Comparison of ENCODE assay signal across 1 cellular context in the genomic region with DNA sequence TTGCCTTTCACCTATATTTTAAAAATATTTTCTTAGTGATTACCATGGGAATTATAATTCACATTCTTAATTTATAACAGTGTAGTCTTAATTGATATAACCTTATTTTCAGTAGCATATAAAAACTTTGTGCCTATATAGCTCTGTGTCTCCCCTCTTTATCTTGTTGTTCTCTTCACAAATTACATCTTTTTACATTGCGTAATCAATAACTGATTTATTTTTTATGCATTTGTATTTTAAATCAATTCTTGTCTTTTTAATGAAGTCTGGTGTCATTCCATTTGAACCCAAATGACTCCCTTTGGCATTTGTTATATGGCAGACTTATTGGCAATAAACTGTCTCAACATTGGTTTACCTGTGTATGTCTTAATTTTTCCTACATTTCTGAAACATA.
TF ChIP-seq lines count a peak whose summit lies in the region.

No MANE protein-coding gene starts in this region.

TF ChIP-seq in K562, 482 proteins besides CTCF, POLR2A, EP300 and RAD21:
- TF ChIP-seq, protein P1, sequence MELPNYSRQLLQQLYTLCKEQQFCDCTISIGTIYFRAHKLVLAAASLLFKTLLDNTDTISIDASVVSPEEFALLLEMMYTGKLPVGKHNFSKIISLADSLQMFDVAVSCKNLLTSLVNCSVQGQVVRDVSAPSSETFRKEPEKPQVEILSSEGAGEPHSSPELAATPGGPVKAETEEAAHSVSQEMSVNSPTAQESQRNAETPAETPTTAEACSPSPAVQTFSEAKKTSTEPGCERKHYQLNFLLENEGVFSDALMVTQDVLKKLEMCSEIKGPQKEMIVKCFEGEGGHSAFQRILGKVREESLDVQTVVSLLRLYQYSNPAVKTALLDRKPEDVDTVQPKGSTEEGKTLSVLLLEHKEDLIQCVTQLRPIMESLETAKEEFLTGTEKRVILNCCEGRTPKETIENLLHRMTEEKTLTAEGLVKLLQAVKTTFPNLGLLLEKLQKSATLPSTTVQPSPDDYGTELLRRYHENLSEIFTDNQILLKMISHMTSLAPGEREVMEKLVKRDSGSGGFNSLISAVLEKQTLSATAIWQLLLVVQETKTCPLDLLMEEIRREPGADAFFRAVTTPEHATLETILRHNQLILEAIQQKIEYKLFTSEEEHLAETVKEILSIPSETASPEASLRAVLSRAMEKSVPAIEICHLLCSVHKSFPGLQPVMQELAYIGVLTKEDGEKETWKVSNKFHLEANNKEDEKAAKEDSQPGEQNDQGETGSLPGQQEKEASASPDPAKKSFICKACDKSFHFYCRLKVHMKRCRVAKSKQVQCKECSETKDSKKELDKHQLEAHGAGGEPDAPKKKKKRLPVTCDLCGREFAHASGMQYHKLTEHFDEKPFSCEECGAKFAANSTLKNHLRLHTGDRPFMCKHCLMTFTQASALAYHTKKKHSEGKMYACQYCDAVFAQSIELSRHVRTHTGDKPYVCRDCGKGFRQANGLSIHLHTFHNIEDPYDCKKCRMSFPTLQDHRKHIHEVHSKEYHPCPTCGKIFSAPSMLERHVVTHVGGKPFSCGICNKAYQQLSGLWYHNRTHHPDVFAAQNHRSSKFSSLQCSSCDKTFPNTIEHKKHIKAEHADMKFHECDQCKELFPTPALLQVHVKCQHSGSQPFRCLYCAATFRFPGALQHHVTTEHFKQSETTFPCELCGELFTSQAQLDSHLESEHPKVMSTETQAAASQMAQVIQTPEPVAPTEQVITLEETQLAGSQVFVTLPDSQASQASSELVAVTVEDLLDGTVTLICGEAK (IDR thresholded peaks at IDR 0.05): no peak
- TF ChIP-seq, protein P1 (CRISPR knock-in tag; IDR thresholded peaks at IDR 0.05): no peak
- TF ChIP-seq KLF10 (CRISPR knock-in tag; IDR thresholded peaks at IDR 0.05): no peak
- no peak for TF ChIP-seq ZNF561 (CRISPR knock-in tag; conservative IDR thresholded peaks at IDR 0.05)
- no peak for TF ChIP-seq POLR3A (IDR thresholded peaks at IDR 0.05; ENCODE audit: borderline replicate concordance, extremely low read depth, insufficient read depth, insufficient read length)
- TF ChIP-seq CHD4 (IDR thresholded peaks at IDR 0.05; ENCODE audit: insufficient read depth, insufficient replicate concordance, low read depth, low read length, poor library complexity, severe bottlenecking): no peak
- TF ChIP-seq CEBPG (CRISPR knock-in tag; IDR thresholded peaks at IDR 0.05): no peak
- TF ChIP-seq CEBPG (tag; conservative IDR thresholded peaks at IDR 0.05 in 1 of 2, IDR thresholded peaks at IDR 0.05 in 1 of 2): peak in 1 of 2 experiments; percentile 76; a peak in 2 of 4 replicates
- TF ChIP-seq, protein P2, sequence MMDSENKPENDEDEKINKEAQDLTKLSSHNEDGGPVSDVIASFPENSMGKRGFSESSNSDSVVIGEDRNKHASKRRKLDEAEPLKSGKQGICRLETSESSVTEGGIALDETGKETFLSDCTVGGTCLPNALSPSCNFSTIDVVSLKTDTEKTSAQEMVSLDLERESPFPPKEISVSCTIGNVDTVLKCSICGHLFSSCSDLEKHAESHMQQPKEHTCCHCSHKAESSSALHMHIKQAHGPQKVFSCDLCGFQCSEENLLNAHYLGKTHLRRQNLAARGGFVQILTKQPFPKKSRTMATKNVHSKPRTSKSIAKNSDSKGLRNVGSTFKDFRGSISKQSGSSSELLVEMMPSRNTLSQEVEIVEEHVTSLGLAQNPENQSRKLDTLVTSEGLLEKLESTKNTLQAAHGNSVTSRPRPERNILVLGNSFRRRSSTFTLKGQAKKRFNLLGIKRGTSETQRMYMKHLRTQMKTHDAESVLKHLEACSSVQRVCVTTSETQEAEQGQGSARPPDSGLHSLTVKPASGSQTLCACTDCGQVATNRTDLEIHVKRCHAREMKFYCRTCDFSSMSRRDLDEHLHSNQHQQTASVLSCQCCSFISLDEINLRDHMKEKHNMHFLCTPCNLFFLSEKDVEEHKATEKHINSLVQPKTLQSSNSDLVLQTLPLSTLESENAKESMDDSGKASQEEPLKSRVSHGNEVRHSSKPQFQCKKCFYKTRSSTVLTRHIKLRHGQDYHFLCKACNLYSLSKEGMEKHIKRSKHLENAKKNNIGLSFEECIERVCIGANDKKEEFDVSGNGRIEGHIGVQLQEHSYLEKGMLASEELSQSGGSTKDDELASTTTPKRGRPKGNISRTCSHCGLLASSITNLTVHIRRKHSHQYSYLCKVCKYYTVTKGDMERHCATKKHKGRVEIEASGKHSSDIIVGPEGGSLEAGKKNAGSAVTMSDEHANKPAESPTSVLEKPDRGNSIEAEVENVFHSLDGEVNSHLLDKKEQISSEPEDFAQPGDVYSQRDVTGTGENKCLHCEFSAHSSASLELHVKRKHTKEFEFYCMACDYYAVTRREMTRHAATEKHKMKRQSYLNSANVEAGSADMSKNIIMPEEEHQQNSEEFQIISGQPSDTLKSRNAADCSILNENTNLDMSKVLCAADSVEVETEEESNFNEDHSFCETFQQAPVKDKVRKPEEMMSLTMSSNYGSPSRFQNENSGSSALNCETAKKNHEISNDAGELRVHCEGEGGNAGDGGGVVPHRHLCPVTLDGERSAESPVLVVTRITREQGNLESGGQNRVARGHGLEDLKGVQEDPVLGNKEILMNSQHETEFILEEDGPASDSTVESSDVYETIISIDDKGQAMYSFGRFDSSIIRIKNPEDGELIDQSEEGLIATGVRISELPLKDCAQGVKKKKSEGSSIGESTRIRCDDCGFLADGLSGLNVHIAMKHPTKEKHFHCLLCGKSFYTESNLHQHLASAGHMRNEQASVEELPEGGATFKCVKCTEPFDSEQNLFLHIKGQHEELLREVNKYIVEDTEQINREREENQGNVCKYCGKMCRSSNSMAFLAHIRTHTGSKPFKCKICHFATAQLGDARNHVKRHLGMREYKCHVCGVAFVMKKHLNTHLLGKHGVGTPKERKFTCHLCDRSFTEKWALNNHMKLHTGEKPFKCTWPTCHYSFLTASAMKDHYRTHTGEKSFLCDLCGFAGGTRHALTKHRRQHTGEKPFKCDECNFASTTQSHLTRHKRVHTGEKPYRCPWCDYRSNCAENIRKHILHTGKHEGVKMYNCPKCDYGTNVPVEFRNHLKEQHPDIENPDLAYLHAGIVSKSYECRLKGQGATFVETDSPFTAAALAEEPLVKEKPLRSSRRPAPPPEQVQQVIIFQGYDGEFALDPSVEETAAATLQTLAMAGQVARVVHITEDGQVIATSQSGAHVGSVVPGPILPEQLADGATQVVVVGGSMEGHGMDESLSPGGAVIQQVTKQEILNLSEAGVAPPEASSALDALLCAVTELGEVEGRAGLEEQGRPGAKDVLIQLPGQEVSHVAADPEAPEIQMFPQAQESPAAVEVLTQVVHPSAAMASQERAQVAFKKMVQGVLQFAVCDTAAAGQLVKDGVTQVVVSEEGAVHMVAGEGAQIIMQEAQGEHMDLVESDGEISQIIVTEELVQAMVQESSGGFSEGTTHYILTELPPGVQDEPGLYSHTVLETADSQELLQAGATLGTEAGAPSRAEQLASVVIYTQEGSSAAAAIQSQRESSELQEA (IDR thresholded peaks at IDR 0.05; ENCODE audit: low read depth): no peak
- no peak for TF ChIP-seq EP400 (IDR thresholded peaks at IDR 0.05)
- no peak for TF ChIP-seq NCOA4 (IDR thresholded peaks at IDR 0.05; ENCODE audit: partially characterized antibody)
- TF ChIP-seq TARDBP (IDR thresholded peaks at IDR 0.05): no peak
- TF ChIP-seq CEBPB (tag; IDR thresholded peaks at IDR 0.05): peak; percentile 57; the same call in 1 of the 2 replicates
